Comparison of ENCODE assay signal across 11 cellular contexts in genomic region chr17:77436481-77436880, GRCh38.
DNase-seq lines count a peak whose midpoint lies in the region; ATAC-seq and TF ChIP-seq lines count a peak whose summit lies in the region.
"Had no signal": no experiment of that assay in that cellular context is flagged by ENCODE, and none has a peak within 500 bp of the region (broad histone marks: within the 10 kb centered on the region; RNA-seq: fewer than 3 reads in every experiment).

No MANE protein-coding gene starts in this region.

- no peaks in the 10 kb centered on the region for H3K36me3 Mint-ChIP-seq in stimulated activated naive CD8-positive, alpha-beta T cell treated with anti-CD3 and anti-CD28 coated beads, Interleukin-15, Interleukin-2, amounts not matched to agents 100 ng/mL and 50 ng/mL, for 24 hours (ENCODE audit: low read depth)

- DNase-seq in stimulated activated naive CD8-positive, alpha-beta T cell treated with anti-CD3 and anti-CD28 coated beads, Interleukin-15, Interleukin-2, amounts not matched to agents 100 U/mL and 50 U/mL, for 24 hours, result no peak
- no peak for DNase-seq in NCI-H2227 treated with DMSO at 0.1 percent for 48 hours (lab: John Stamatoyannopoulos, UW)
- no peak for DNase-seq in NCI-H2107 treated with DMSO at 0.1 percent for 48 hours (lab: John Stamatoyannopoulos, UW; ENCODE audit: unreplicated experiment)
- no peak for DNase-seq in WERI-Rb-1
- DNase-seq: midbrain, NCI-H526 treated with DMSO at 0.1 percent for 48 hours had no signal

- TF ChIP-seq CTCF in WERI-Rb-1 (IDR thresholded peaks at IDR 0.05; ENCODE audit: low read depth, low read length), result no peak

- no peaks in the 10 kb centered on the region for H3K9me3 Mint-ChIP-seq in stimulated activated naive CD8-positive, alpha-beta T cell treated with anti-CD3 and anti-CD28 coated beads, Interleukin-15, Interleukin-2, amounts not matched to agents 100 ng/mL and 50 ng/mL, for 24 hours

- H3K4me3 ChIP-seq in muscle layer of colon (ENCODE audit: low read depth in 1 of 2, low read length in 2 of 2) (peak overlapping the region; percentile 11 to 18), WERI-Rb-1 (ENCODE audit: low read depth, low read length) (no peak overlapping the region)
- H3K4me3 ChIP-seq: thoracic aorta had no signal

- peak overlapping the region; percentile 25 for H3K9ac ChIP-seq in muscle layer of colon (ENCODE audit: low read length)

- H3K27me3 Mint-ChIP-seq in stimulated activated naive CD8-positive, alpha-beta T cell treated with anti-CD3 and anti-CD28 coated beads, Interleukin-15, Interleukin-2, amounts not matched to agents 100 ng/mL and 50 ng/mL, for 24 hours, result no peaks in the 10 kb centered on the region

- H3K4me1 ChIP-seq in muscle layer of colon (ENCODE audit: insufficient read depth, low read length), result peaks cover 94% of the 10 kb centered on the region

- peak overlapping the region; percentile 72 for H3K27ac ChIP-seq in angular gyrus (ENCODE audit: low read depth, low read length)
- H3K27ac ChIP-seq in muscle layer of colon (ENCODE audit: low read depth, low read length), result peak overlapping the region; percentile 57
- H3K27ac ChIP-seq in WERI-Rb-1, result no peak overlapping the region
- H3K27ac ChIP-seq: thoracic aorta had no signal

- H3K27ac Mint-ChIP-seq in stimulated activated naive CD8-positive, alpha-beta T cell treated with anti-CD3 and anti-CD28 coated beads, Interleukin-15, Interleukin-2, amounts not matched to agents 100 ng/mL and 50 ng/mL, for 24 hours, result peak overlapping the region; percentile 70

- H3K9me3 ChIP-seq in muscle layer of colon (ENCODE audit: low read length) (no peaks in the 10 kb centered on the region), WERI-Rb-1 (ENCODE audit: severe bottlenecking) (peaks cover 3% of the 10 kb centered on the region)
- H3K9me3 ChIP-seq: thoracic aorta had no signal

- H3K4me3 Mint-ChIP-seq in stimulated activated naive CD8-positive, alpha-beta T cell treated with anti-CD3 and anti-CD28 coated beads, Interleukin-15, Interleukin-2, amounts not matched to agents 100 ng/mL and 50 ng/mL, for 24 hours, result peak overlapping the region; percentile 80

- H3K4me1 Mint-ChIP-seq in stimulated activated naive CD8-positive, alpha-beta T cell treated with anti-CD3 and anti-CD28 coated beads, Interleukin-15, Interleukin-2, amounts not matched to agents 100 ng/mL and 50 ng/mL, for 24 hours (ENCODE audit: low read depth), result peaks cover 98% of the 10 kb centered on the region

- ATAC-seq in stimulated activated naive CD8-positive, alpha-beta T cell treated with anti-CD3 and anti-CD28 coated beads, Interleukin-15, Interleukin-2, amounts not matched to agents 100 U/mL and 50 U/mL, for 24 hours, result no peak
- ATAC-seq in GM18520 (IDR thresholded peaks at IDR 0.05; ENCODE audit: unreplicated experiment), result no peak

- no peaks in the 10 kb centered on the region for H3K27me3 ChIP-seq in muscle layer of colon (ENCODE audit: control insufficient read depth in 1 of 2, insufficient read depth in 2 of 2, low read length in 2 of 2)
- no peaks in the 10 kb centered on the region for H3K27me3 ChIP-seq in WERI-Rb-1 (ENCODE audit: insufficient read depth, low read depth, severe bottlenecking)

- peaks cover 4% of the 10 kb centered on the region for H3K36me3 ChIP-seq in muscle layer of colon (ENCODE audit: insufficient read depth, low read length)
- H3K36me3 ChIP-seq in WERI-Rb-1, result peaks cover 28% of the 10 kb centered on the region
- H3K36me3 ChIP-seq: thoracic aorta had no signal
